Comparison of ENCODE assay signal across 8 cellular contexts in the genomic region with DNA sequence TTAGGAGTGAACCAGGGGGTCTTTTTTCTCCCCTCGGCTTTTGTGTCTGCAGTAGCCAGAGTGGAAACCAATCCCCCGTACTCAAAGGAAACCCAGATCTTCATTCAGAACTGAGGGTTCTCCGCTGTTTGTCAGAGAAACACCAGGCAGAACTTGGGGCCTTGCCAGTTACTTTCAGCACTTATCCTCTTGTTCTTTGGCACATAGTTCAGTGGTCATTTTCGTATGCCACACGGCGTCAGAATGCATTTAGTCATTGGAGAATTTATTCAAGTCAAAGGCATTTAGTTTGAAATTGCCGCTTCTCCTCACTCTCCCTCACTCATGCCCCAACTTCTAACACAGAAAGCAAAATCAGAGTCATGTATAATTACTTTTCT.
DNase-seq lines count a peak whose midpoint lies in the region; ATAC-seq and TF ChIP-seq lines count a peak whose summit lies in the region.

No MANE protein-coding gene starts in this region.

- no peaks in the 10 kb centered on the region for H3K79me2 ChIP-seq in GM23338 (replicated peaks; ENCODE audit: insufficient read depth)

- peaks cover 38% of the 10 kb centered on the region for H3K4me1 ChIP-seq in GM23338 (ENCODE audit: insufficient read depth)
- peaks cover 14 to 34% (median 20%) of the 10 kb centered on the region in 6 donors for H3K4me1 ChIP-seq in spleen

- H3K4me3 Mint-ChIP-seq in GM23338 = no peak overlapping the region
- H3K4me3 Mint-ChIP-seq in activated naive CD8-positive, alpha-beta T cell = peak overlapping the region; percentile 72

- peaks cover 52% of the 10 kb centered on the region for H3K4me1 Mint-ChIP-seq in GM23338
- peaks cover 9% of the 10 kb centered on the region for H3K4me1 Mint-ChIP-seq in activated naive CD8-positive, alpha-beta T cell (ENCODE audit: low read depth)

- DNase-seq in GM23338 (ENCODE audit: low spot score) = no peak
- DNase-seq in iPS-NIHi7 (ENCODE audit: extremely low spot score) = peak; percentile 48
- DNase-seq in spleen = no peak
- no peak for DNase-seq in stimulated activated CD4-positive, alpha-beta T cell treated with anti-CD3 and anti-CD28 coated beads, Interleukin-12 subunit alpha, Interleukin-12 subunit beta, amount 100 ng/mL, for 4 hours
- no peak for DNase-seq in NCI-H510A treated with DMSO at 0.1 percent for 48 hours (lab: John Stamatoyannopoulos, UW)

- no peak overlapping the region for H3K4me2 ChIP-seq in GM23338

- no peak overlapping the region for H2AFZ ChIP-seq in GM23338

- H3K9me3 ChIP-seq in spleen = no peaks in the 10 kb centered on the region

- TF ChIP-seq CTCF in GM23338 (conservative IDR thresholded peaks at IDR 0.05; ENCODE audit: low read depth in 2 of 2) (no peak), spleen (IDR thresholded peaks at IDR 0.05 in 8 of 11, conservative IDR thresholded peaks at IDR 0.05 in 3 of 11) (no peak)

- H3K36me3 ChIP-seq in GM23338 (ENCODE audit: insufficient read depth) (no peaks in the 10 kb centered on the region), spleen (no peaks in the 10 kb centered on the region)

- H3K4me3 ChIP-seq in GM23338 (no peak overlapping the region), spleen (peak overlapping the region in 7 of 8 donors; percentile 1 to 59 (median 15))

- no peaks in the 10 kb centered on the region for H3K9me2 ChIP-seq in GM23338 (ENCODE audit: insufficient read depth)

- H3K9me3 Mint-ChIP-seq in GM23338 = no peaks in the 10 kb centered on the region
- H3K9me3 Mint-ChIP-seq in activated naive CD8-positive, alpha-beta T cell (ENCODE audit: low read depth) = no peaks in the 10 kb centered on the region

- H3K27ac Mint-ChIP-seq in GM23338 = no peak overlapping the region; the same call in 1 of the 2 replicates
- no peak overlapping the region for H3K27ac Mint-ChIP-seq in activated naive CD8-positive, alpha-beta T cell

- H3K27me3 ChIP-seq in GM23338 (ENCODE audit: insufficient read depth) (no peaks in the 10 kb centered on the region), spleen (replicated peaks in 1 of 7) (no peaks in the 10 kb centered on the region)

- 46 to 56% (median 51%) methylated on average over 7 of the region's 7 CpGs for WGBS in spleen, 5 donors

- ATAC-seq in GM23338 (no peak), GM21526 (IDR thresholded peaks at IDR 0.05; ENCODE audit: low FRiP score, unreplicated experiment) (no peak), GM19397 (IDR thresholded peaks at IDR 0.05; ENCODE audit: unreplicated experiment) (no peak)

- H3K27me3 Mint-ChIP-seq in GM23338 (ENCODE audit: insufficient read depth, low read depth, poor library complexity) = peaks cover 3% of the 10 kb centered on the region
- H3K27me3 Mint-ChIP-seq in activated naive CD8-positive, alpha-beta T cell = no peaks in the 10 kb centered on the region

- peaks cover 56% of the 10 kb centered on the region for H3K36me3 Mint-ChIP-seq in GM23338 (ENCODE audit: low read depth)
- peaks cover 2% of the 10 kb centered on the region for H3K36me3 Mint-ChIP-seq in activated naive CD8-positive, alpha-beta T cell

- TF ChIP-seq POLR2A in spleen (IDR thresholded peaks at IDR 0.05) = no peak

- H3F3A ChIP-seq in GM23338 (replicated peaks; ENCODE audit: low read depth) = peaks cover 4% of the 10 kb centered on the region; the same call in 1 of the 2 replicates

- H3K27ac ChIP-seq in GM23338 (ENCODE audit: low read depth) = peak overlapping the region; percentile 69
- peak overlapping the region; percentile 57 to 85 (median 71) for H3K27ac ChIP-seq in spleen

- intact Hi-C loops in spleen (cut with DNase I; ENCODE audit: low total_unique reads) = no loop called here

- H4K20me1 ChIP-seq in GM23338 (replicated peaks; ENCODE audit: insufficient read depth) = no peaks in the 10 kb centered on the region

TF ChIP-seq in GM23338, 12 proteins besides CTCF, POLR2A, EP300 and RAD21:
- TF ChIP-seq JUNB (IDR thresholded peaks at IDR 0.05; ENCODE audit: unreplicated experiment) (no peak), ZNF114 (CRISPR knock-in tag; IDR thresholded peaks at IDR 0.05) (no peak), NANOG (IDR thresholded peaks at IDR 0.05; ENCODE audit: borderline replicate concordance) (no peak)
